In the genomic region with DNA sequence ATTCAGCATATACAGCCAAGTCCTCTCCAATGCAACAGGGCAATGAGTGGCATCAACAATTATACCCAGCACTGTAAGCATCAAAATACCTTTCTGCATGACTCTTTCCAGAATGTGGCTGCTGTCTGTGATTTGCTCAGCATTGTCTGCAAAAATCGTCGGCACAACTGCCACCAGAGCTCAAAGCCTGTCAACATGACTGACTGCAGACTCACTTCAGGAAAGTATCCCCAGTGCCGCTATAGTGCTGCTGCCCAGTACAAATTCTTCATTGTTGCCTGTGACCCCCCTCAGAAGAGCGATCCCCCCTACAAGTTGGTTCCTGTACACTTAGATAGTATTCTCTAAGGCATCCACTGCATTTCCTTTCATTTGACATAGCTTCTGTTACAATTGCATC, we compare ENCODE assay signal across 10 cellular contexts. TPM values are rescaled to one million over a fixed set of nuclear protein-coding genes. Genes with fewer than 3 reads are reported as not detected.
A peak's percentile ranks its signal among the peaks of the same experiment; 100 is the strongest.
DNase-seq lines count a peak whose midpoint lies in the region; ATAC-seq and TF ChIP-seq lines count a peak whose summit lies in the region.
"Had no signal": no experiment of that assay in that cellular context is flagged by ENCODE, and none has a peak within 500 bp of the region (broad histone marks: within the 10 kb centered on the region; RNA-seq: fewer than 3 reads in every experiment).

No MANE protein-coding gene starts in this region.

- H3K36me3 Mint-ChIP-seq in naive thymus-derived CD8-positive, alpha-beta T cell = no peaks in the 10 kb centered on the region

- H3K36me3 ChIP-seq in BLaER1 (no peaks in the 10 kb centered on the region), HUES6 (ENCODE audit: control insufficient read depth, insufficient read depth, low read length) (no peaks in the 10 kb centered on the region), colonic mucosa (no peaks in the 10 kb centered on the region)

- peak overlapping the region; percentile 79 for H3K4me2 ChIP-seq in BLaER1

- H3K4me3 ChIP-seq in BLaER1 = peak overlapping the region; percentile 8
- H3K4me3 ChIP-seq in HUES6 (ENCODE audit: low read depth, low read length) = peak overlapping the region; percentile 0; the same call in 1 of the 2 replicates
- peak overlapping the region; percentile 10 for H3K4me3 ChIP-seq in colonic mucosa

- intact Hi-C loops in colonic mucosa (cut with DNase I) = no loop called here

- H3K4me1 ChIP-seq in BLaER1 (peaks cover 45% of the 10 kb centered on the region), HUES6 (ENCODE audit: control insufficient read depth, insufficient read depth, low read length) (peaks cover 37% of the 10 kb centered on the region), colonic mucosa (no peaks in the 10 kb centered on the region)

- POLR2A ChIA-PET in naive thymus-derived CD8-positive, alpha-beta T cell (lab: Charles Lee) = no interaction called here

- TF ChIP-seq CTCF in colonic mucosa (IDR thresholded peaks at IDR 0.05) = no peak

- peak overlapping the region; percentile 44 to 84 (median 67) for H3K4me3 Mint-ChIP-seq in naive thymus-derived CD8-positive, alpha-beta T cell

- H3K9ac ChIP-seq in BLaER1 (peak overlapping the region; percentile 0; the same call in 1 of the 2 replicates), HUES6 (ENCODE audit: low read length) (peak overlapping the region; percentile 14), colonic mucosa (ENCODE audit: low read depth in 2 of 2, low read length in 2 of 2) (peak overlapping the region in 1 of 2 donors; percentile 72)

- peak in 1 of 2 donors; percentile 33 for ATAC-seq in naive thymus-derived CD8-positive, alpha-beta T cell
- no peak for ATAC-seq in HG02981 (IDR thresholded peaks at IDR 0.05; ENCODE audit: unreplicated experiment)

- H4K20me1 ChIP-seq in BLaER1 = no peaks in the 10 kb centered on the region

- H3K9me3 Mint-ChIP-seq in naive thymus-derived CD8-positive, alpha-beta T cell = no peaks in the 10 kb centered on the region

- DNase-seq in colonic mucosa (no peak), GDM1 (lab: John Stamatoyannopoulos, UW) (no peak), COLO668 (lab: John Stamatoyannopoulos, UW; ENCODE audit: unreplicated experiment) (no peak), A172 (ENCODE audit: low spot score) (no peak)
- DNase-seq in naive thymus-derived CD8-positive, alpha-beta T cell = peak in 1 of 10 donors; percentile 2

- H3K27me3 ChIP-seq in BLaER1 = no peaks in the 10 kb centered on the region
- H3K27me3 ChIP-seq in HUES6 (ENCODE audit: control insufficient read depth, insufficient read depth, low read length) = no peaks in the 10 kb centered on the region
- no peaks in the 10 kb centered on the region for H3K27me3 ChIP-seq in colonic mucosa

- peaks cover 5% of the 10 kb centered on the region for H3K9me3 ChIP-seq in BLaER1
- H3K9me3 ChIP-seq in HUES6 (ENCODE audit: control insufficient read depth, insufficient read depth, low read depth, low read length) = no peaks in the 10 kb centered on the region
- no peaks in the 10 kb centered on the region for H3K9me3 ChIP-seq in colonic mucosa

- peaks cover 13 to 58% (median 30%) of the 10 kb centered on the region in 4 donors for H3K4me1 Mint-ChIP-seq in naive thymus-derived CD8-positive, alpha-beta T cell

- no peaks in the 10 kb centered on the region for H3K27me3 Mint-ChIP-seq in naive thymus-derived CD8-positive, alpha-beta T cell

- H3K27ac Mint-ChIP-seq in naive thymus-derived CD8-positive, alpha-beta T cell = peak overlapping the region; percentile 17 to 95 (median 80)

- H3K27ac ChIP-seq in BLaER1 (peak overlapping the region; percentile 74), HUES6 (ENCODE audit: low read depth, low read length) (peak overlapping the region; percentile 41; the same call in 1 of the 2 replicates), colonic mucosa (peak overlapping the region; percentile 58)

RNA-seq across cellular contexts. Expression of a gene that starts 0.7 kb away (rescaled TPM):
- 1 to 10 TPM; 3.4 to 6.8 TPM for total RNA-seq in colonic mucosa
- under 1 TPM; 0.74 to 0.81 TPM for total RNA-seq in naive thymus-derived CD8-positive, alpha-beta T cell
- under 1 TPM; 0.43 to 0.80 (median 0.75) TPM for polyA plus RNA-seq in naive thymus-derived CD8-positive, alpha-beta T cell
- not detected in 2 replicates for total RNA-seq in A172 (2014; rRNA removed; shearing (Covaris generic))
- total RNA-seq: renal cortical epithelial cell had no signal

RNA-seq across cellular contexts. Expression of a gene that starts 13.6 kb away (rescaled TPM):
- not detected for total RNA-seq in colonic mucosa
- total RNA-seq in naive thymus-derived CD8-positive, alpha-beta T cell = not detected
- not detected for polyA plus RNA-seq in naive thymus-derived CD8-positive, alpha-beta T cell
- total RNA-seq in A172 (2014; rRNA removed; shearing (Covaris generic)) = not detected in 2 replicates
- total RNA-seq: renal cortical epithelial cell, ureter had no signal

RNA-seq across cellular contexts. Expression of a gene that starts 20.8 kb away (rescaled TPM):
- 100 to 1,000 TPM; 189 to 244 TPM for total RNA-seq in colonic mucosa
- total RNA-seq in naive thymus-derived CD8-positive, alpha-beta T cell = 10 to 100 TPM in 1 of 2 experiments, 1 to 10 TPM in 1; 5.6 to 10.3 TPM
- polyA plus RNA-seq in naive thymus-derived CD8-positive, alpha-beta T cell = not detected
- total RNA-seq in A172 (2014; rRNA removed; shearing (Covaris generic)) = not detected in 2 replicates
- total RNA-seq: renal cortical epithelial cell had no signal

RNA-seq across cellular contexts. Expression of a gene that starts 36.1 kb away (rescaled TPM):
- total RNA-seq in colonic mucosa = not detected
- not detected for total RNA-seq in naive thymus-derived CD8-positive, alpha-beta T cell
- polyA plus RNA-seq in naive thymus-derived CD8-positive, alpha-beta T cell = not detected
- total RNA-seq in A172 (2014; rRNA removed; shearing (Covaris generic)) = not detected in 2 replicates
- total RNA-seq: renal cortical epithelial cell, ureter had no signal

Comparison
In these comparisons a context has a peak if more than half of its experiments do, and no peak if none do; other contexts are left out.
1. RNA of a gene that starts 20.8 kb away (total RNA-seq): 189 to 244 TPM in colonic mucosa; 5.6 to 10.3 TPM in naive thymus-derived CD8-positive, alpha-beta T cell and not detected in A172; every median in the first group is over 10 times any median in the second.
2. Peak in every context shown above with its lines, with median percentiles within 50 percentile points of each other: H3K27ac ChIP-seq and H3K4me3 ChIP-seq.